Comparison of ENCODE assay signal across 10 cellular contexts in genomic region chr16:85329059-85329812, GRCh38.
DNase-seq lines count a peak whose midpoint lies in the region; ATAC-seq lines count a peak whose summit lies in the region.
"Had no signal": no experiment of that assay in that cellular context is flagged by ENCODE, and none has a peak within 500 bp of the region (broad histone marks: within the 10 kb centered on the region; RNA-seq: fewer than 3 reads in every experiment).

No MANE protein-coding gene starts in this region.

- H3K36me3 ChIP-seq in SK-N-MC (ENCODE audit: insufficient read depth, low read length) (no peaks in the 10 kb centered on the region), mesenchymal stem cell (ENCODE audit: control insufficient read depth in 1 of 2, insufficient read depth in 2 of 2, low read depth in 1 of 2, low read length in 2 of 2) (peaks cover 0 to 6% of the 10 kb centered on the region in 2 experiments)

- peak overlapping the region; percentile 98 for H2BK120ac ChIP-seq in mesenchymal stem cell (ENCODE audit: low read depth, low read length)

- peak overlapping the region; percentile 51 for H3K4me2 ChIP-seq in mesenchymal stem cell (ENCODE audit: low read length, poor library complexity, severe bottlenecking)

- no peak overlapping the region for H2AK5ac ChIP-seq in mesenchymal stem cell (ENCODE audit: low read length, severe bottlenecking)

- H2AFZ ChIP-seq in mesenchymal stem cell (ENCODE audit: low read depth, low read length) = no peak overlapping the region

- peak overlapping the region; percentile 92 for H4K91ac ChIP-seq in mesenchymal stem cell (ENCODE audit: low read length)

- peak overlapping the region in 1 of 2 experiments; percentile 54 for H3K23ac ChIP-seq in mesenchymal stem cell (ENCODE audit: low read length in 2 of 2)

- H3K14ac ChIP-seq in mesenchymal stem cell (ENCODE audit: low read length in 2 of 2) = no peak overlapping the region

- peaks cover 18% of the 10 kb centered on the region for H3K79me1 ChIP-seq in mesenchymal stem cell (replicated peaks; ENCODE audit: low read length, poor library complexity, severe bottlenecking)

- H3K9ac ChIP-seq in SK-N-MC (ENCODE audit: insufficient read length) (no peak overlapping the region), mesenchymal stem cell (ENCODE audit: low read length) (no peak overlapping the region)

- H3K9me3 ChIP-seq in SK-N-MC (ENCODE audit: low read depth, low read length) (no peaks in the 10 kb centered on the region), mesenchymal stem cell (ENCODE audit: control insufficient read depth, low read length) (no peaks in the 10 kb centered on the region)

- no peak overlapping the region for H2BK5ac ChIP-seq in mesenchymal stem cell (ENCODE audit: low read depth, low read length, poor library complexity, severe bottlenecking)

- peak overlapping the region; percentile 42 to 96 for H3K4ac ChIP-seq in mesenchymal stem cell (ENCODE audit: low read depth in 1 of 2, low read length in 2 of 2)

- ATAC-seq in activated CD4-positive, CD25-positive, alpha-beta regulatory T cell treated with anti-CD3 and anti-CD28 coated beads, Interleukin-2, amount 50 U/mL, for 24 hours = no peak
- ATAC-seq in HG02678 (IDR thresholded peaks at IDR 0.05; ENCODE audit: unreplicated experiment) = no peak

- H3K27ac ChIP-seq in SK-N-MC (no peak overlapping the region), mesenchymal stem cell (ENCODE audit: low read length, poor library complexity, severe bottlenecking) (no peak overlapping the region)

- H2BK12ac ChIP-seq in mesenchymal stem cell (ENCODE audit: low read length in 2 of 2) = peak overlapping the region; percentile 84 to 92

- DNase-seq in DMS79 treated with DMSO at 0.1 percent for 48 hours (lab: John Stamatoyannopoulos, UW) = peak; percentile 38
- peak; percentile 96 for DNase-seq in NCI-H1092 treated with DMSO at 0.1 percent for 48 hours (lab: John Stamatoyannopoulos, UW)
- no peak for DNase-seq in SK-N-MC (ENCODE audit: low read depth, low spot score)
- DNase-seq in mesenchymal stem cell = peak; percentile 82
- DNase-seq in hippocampal formation (lab: John Stamatoyannopoulos, UW) = no peak
- DNase-seq in CD1c-positive myeloid dendritic cell (ENCODE audit: extremely low spot score) = no peak
- DNase-seq: activated T-cell treated with anti-CD3 and anti-CD28 coated beads, Interleukin-2, amount 50 U/mL, for 48 hours had no signal

- 9% methylated on average over 28 of the region's 28 CpGs for WGBS in mesenchymal stem cell

- peak overlapping the region; percentile 92 to 95 for H3K18ac ChIP-seq in mesenchymal stem cell (ENCODE audit: low read depth in 1 of 2, low read length in 2 of 2)

- peaks cover 44% of the 10 kb centered on the region for H3K4me1 ChIP-seq in mesenchymal stem cell (ENCODE audit: control insufficient read depth, insufficient read depth, low read depth, low read length)

- H4K8ac ChIP-seq in mesenchymal stem cell (ENCODE audit: low read length) = peak overlapping the region; percentile 89

- peak overlapping the region; percentile 94 for H2BK15ac ChIP-seq in mesenchymal stem cell (ENCODE audit: low read depth, poor library complexity, severe bottlenecking)

- H3K27me3 ChIP-seq in mesenchymal stem cell (ENCODE audit: control insufficient read depth in 1 of 2, insufficient read depth in 1 of 2, low read length in 2 of 2) = no peaks in the 10 kb centered on the region

- H3K4me3 ChIP-seq in SK-N-MC (peak overlapping the region; percentile 57; the same call in 1 of the 2 replicates), mesenchymal stem cell (ENCODE audit: insufficient read depth in 1 of 2, low read depth in 1 of 2, low read length in 2 of 2) (no peak overlapping the region)
- H3K4me3 ChIP-seq: lung had no signal

Comparison
In these comparisons a context has a peak if more than half of its experiments do, and no peak if none do; other contexts are left out.
1. DNase-seq: peak in DMS79 treated with DMSO at 0.1 percent for 48 hours (single experiment), NCI-H1092 treated with DMSO at 0.1 percent for 48 hours (single experiment) and mesenchymal stem cell (single experiment); none in SK-N-MC (single experiment), hippocampal formation (0 of 2) and CD1c-positive myeloid dendritic cell (single experiment).